In the genomic region with DNA sequence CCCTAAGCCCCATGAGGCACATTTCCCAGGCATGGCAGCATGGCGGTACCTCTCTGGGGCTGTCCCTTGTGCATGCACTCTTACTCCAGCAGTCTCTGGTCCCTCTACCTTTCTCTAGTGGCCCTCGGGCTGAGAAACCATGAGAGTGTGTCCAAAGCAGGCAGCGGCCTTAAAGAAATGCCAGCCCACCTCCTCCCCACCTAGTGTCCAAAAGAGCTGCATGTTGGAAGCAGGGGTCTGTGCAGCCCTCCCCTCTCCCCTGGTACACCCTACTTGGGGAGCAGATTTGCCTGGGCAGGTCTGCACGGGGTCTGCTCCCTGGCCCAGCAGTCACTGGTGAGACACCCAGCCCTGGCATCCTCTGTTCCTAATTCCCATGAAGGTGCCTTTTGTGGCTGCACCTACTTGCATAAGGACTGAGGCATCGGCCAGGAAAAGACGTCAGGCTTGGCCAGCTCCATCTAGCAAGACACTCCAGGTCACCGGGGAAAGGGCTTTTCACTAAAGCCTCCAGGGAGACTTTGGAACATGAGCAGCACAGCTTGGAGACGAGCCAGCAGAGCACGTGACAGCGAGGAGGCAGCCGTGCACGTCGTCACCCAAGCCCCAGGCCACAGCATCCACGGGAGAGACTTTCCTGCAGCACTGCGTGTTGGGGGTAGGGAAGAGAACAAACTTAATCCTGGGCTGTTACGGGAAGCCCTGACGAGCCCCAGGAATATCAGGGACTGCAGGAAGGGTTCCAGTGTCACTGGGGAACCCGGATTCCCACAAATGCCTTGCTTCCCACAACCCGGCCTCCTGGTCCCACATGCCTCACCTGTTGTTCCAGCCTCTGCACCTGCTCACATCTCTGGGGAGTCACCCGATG, we compare ENCODE assay signal across 9 cellular contexts. TPM values are rescaled to one million over a fixed set of nuclear protein-coding genes. Genes with fewer than 3 reads are reported as not detected.
A peak's percentile ranks its signal among the peaks of the same experiment; 100 is the strongest.
DNase-seq lines count a peak whose midpoint lies in the region; ATAC-seq and TF ChIP-seq lines count a peak whose summit lies in the region.
"Had no signal": no experiment of that assay in that cellular context is flagged by ENCODE, and none has a peak within 500 bp of the region (broad histone marks: within the 10 kb centered on the region; RNA-seq: fewer than 3 reads in every experiment).

No MANE protein-coding gene starts in this region.

- BruUV-seq in A673 (replicated peaks; lab: Mats Ljungman, UMichigan) (no TSS peak), mammary epithelial cell (replicated peaks; lab: Mats Ljungman, UMichigan) (no TSS peak)

- in situ Hi-C loops in mammary epithelial cell (cut with MboI; ENCODE audit: low sequenced_read_pairs in 2 of 2) = no loop called here

- CTCF ChIA-PET in A673 (lab: Charles Lee) = no interaction called here
- CTCF ChIA-PET in mammary epithelial cell (lab: Charles Lee; ENCODE audit: low non-redundant PET) = no interaction called here

- no peaks in the 10 kb centered on the region for H3K79me2 ChIP-seq in mammary epithelial cell (ENCODE audit: insufficient read depth, low read length)

- no peak overlapping the region for H3K27ac ChIP-seq in A673 (ENCODE audit: low read depth, low read length, poor library complexity, severe bottlenecking)
- H3K27ac ChIP-seq in mammary epithelial cell (ENCODE audit: insufficient read depth, low read depth, low read length) = no peak overlapping the region
- peak overlapping the region; percentile 32 to 66 for H3K27ac ChIP-seq in liver (ENCODE audit: low read depth in 1 of 2, low read length in 2 of 2)

- intact Hi-C loops in A673 (cut with micrococcal nuclease; ENCODE audit: unreplicated experiment) (no loop called here), mammary epithelial cell (cut with micrococcal nuclease) (no loop called here)

- dilution Hi-C loops in mammary epithelial cell (cut with HindIII; ENCODE audit: low sequenced_read_pairs) = no loop called here

- POLR2A ChIA-PET in A673 (lab: Charles Lee; ENCODE audit: low non-redundant PET) = no interaction called here

- H3K9ac ChIP-seq in mammary epithelial cell (ENCODE audit: insufficient read depth, low read length) (no peak overlapping the region), liver (ENCODE audit: low read depth in 1 of 2, low read length in 2 of 2) (peak overlapping the region in 1 of 2 donors; percentile 2)

- no peaks in the 10 kb centered on the region for H3K27me3 ChIP-seq in A673 (replicated peaks; ENCODE audit: insufficient read depth, low read depth, low read length, poor library complexity)
- peaks cover 2% of the 10 kb centered on the region for H3K27me3 ChIP-seq in mammary epithelial cell (ENCODE audit: insufficient read depth, low read length)
- H3K27me3 ChIP-seq in liver (ENCODE audit: control insufficient read depth in 4 of 4, insufficient read depth in 4 of 4, low read length in 3 of 4) = no peaks in the 10 kb centered on the region

- 37% methylated on average over 18 of the region's 20 CpGs for WGBS in mammary epithelial cell (ENCODE audit: low coverage, missing lambda C conversion rate)
- WGBS in liver = 48% methylated on average over 20 of the region's 20 CpGs

- TF ChIP-seq RAD21 in liver (IDR thresholded peaks at IDR 0.05) = peak in 1 of 2 donors; percentile 24

- H3K36me3 ChIP-seq in A673 (ENCODE audit: insufficient read depth, low read length, poor library complexity, severe bottlenecking) (no peaks in the 10 kb centered on the region), mammary epithelial cell (ENCODE audit: insufficient read depth, low read length) (no peaks in the 10 kb centered on the region), liver (ENCODE audit: control insufficient read depth in 4 of 4, insufficient read depth in 3 of 4, low read depth in 1 of 4, low read length in 3 of 4) (no peaks in the 10 kb centered on the region)

- no peak overlapping the region for H3K4me2 ChIP-seq in mammary epithelial cell (ENCODE audit: insufficient read depth, low read depth, low read length)

- H4K20me1 ChIP-seq in mammary epithelial cell (ENCODE audit: insufficient read depth, low read length) = no peaks in the 10 kb centered on the region

- DNase-seq in A673 (ENCODE audit: low spot score) (peak; percentile 65), NCI-H1417 (lab: John Stamatoyannopoulos, UW) (peak; percentile 70 to 91 (median 91)), mammary epithelial cell (peak; percentile 12), middle frontal gyrus (ENCODE audit: extremely low spot score, low spot score) (no peak)
- DNase-seq in activated effector memory CD4-positive, alpha-beta T cell treated with anti-CD3 and anti-CD28 coated beads, Interleukin-2, amount 50 U/mL, for 16 hours = no peak
- no peak for DNase-seq in activated CD4-positive, CD25-positive, alpha-beta regulatory T cell treated with anti-CD3 and anti-CD28 coated beads, Interleukin-2, amount 50 U/mL, for 72 hours
- DNase-seq: stimulated activated CD4-positive, alpha-beta T cell treated with anti-CD3 and anti-CD28 coated beads, Interleukin-2, amount 100 ng/mL, for 24 hours had no signal

- no peak overlapping the region for H3K4me3 ChIP-seq in A673 (ENCODE audit: low read depth, low read length, poor library complexity, severe bottlenecking)
- H3K4me3 ChIP-seq in mammary epithelial cell (replicated peaks in 1 of 3; ENCODE audit: insufficient read depth in 1 of 3, low read depth in 2 of 3, low read length in 3 of 3) = no peak overlapping the region
- no peak overlapping the region for H3K4me3 ChIP-seq in liver (ENCODE audit: low read depth in 1 of 3, low read length in 3 of 3)

- TF ChIP-seq CTCF in A673 (conservative IDR thresholded peaks at IDR 0.05; ENCODE audit: low read depth, low read length) = no peak
- TF ChIP-seq CTCF in mammary epithelial cell (conservative IDR thresholded peaks at IDR 0.05 in 1 of 2, IDR thresholded peaks at IDR 0.05 in 1 of 2; ENCODE audit: extremely low read depth in 1 of 2, insufficient read depth in 1 of 2, low read depth in 1 of 2, low read length in 2 of 2) = no peak
- no peak for TF ChIP-seq CTCF in liver (IDR thresholded peaks at IDR 0.05; ENCODE audit: low read depth, low read length, missing input control)

- H3K4me1 ChIP-seq in A673 (ENCODE audit: insufficient read depth, low read length, poor library complexity, severe bottlenecking) (peaks cover 13% of the 10 kb centered on the region), mammary epithelial cell (ENCODE audit: insufficient read depth, low read length) (no peaks in the 10 kb centered on the region), liver (ENCODE audit: control insufficient read depth in 4 of 4, insufficient read depth in 4 of 4, low read length in 3 of 4) (peaks cover 4 to 39% (median 23%) of the 10 kb centered on the region in 4 donors)

- no peak overlapping the region for H2AFZ ChIP-seq in mammary epithelial cell (ENCODE audit: low read depth, low read length)

- ATAC-seq in HG02870 (IDR thresholded peaks at IDR 0.05; ENCODE audit: unreplicated experiment) = no peak

- H3K9me3 ChIP-seq in A673 (ENCODE audit: low read depth, low read length, poor library complexity, severe bottlenecking) (no peaks in the 10 kb centered on the region), mammary epithelial cell (replicated peaks; ENCODE audit: insufficient read depth, low read length) (no peaks in the 10 kb centered on the region), liver (ENCODE audit: control insufficient read depth in 4 of 4, low read length in 3 of 4) (no peaks in the 10 kb centered on the region)

TF ChIP-seq in liver, 16 proteins besides CTCF, POLR2A, EP300 and RAD21 (continues in another document):
- TF ChIP-seq, protein P1, sequence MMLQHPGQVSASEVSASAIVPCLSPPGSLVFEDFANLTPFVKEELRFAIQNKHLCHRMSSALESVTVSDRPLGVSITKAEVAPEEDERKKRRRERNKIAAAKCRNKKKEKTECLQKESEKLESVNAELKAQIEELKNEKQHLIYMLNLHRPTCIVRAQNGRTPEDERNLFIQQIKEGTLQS (IDR thresholded peaks at IDR 0.05) = no peak
- TF ChIP-seq EGR1 (IDR thresholded peaks at IDR 0.05; ENCODE audit: low read depth in 2 of 2) = peak in 1 of 2 donors; percentile 20
- TF ChIP-seq TAF1 (conservative IDR thresholded peaks at IDR 0.05) = no peak
- peak; percentile 32 for TF ChIP-seq SP1 (IDR thresholded peaks at IDR 0.05)
- peak; percentile 17 to 83 for TF ChIP-seq RXRA (IDR thresholded peaks at IDR 0.05)
- TF ChIP-seq, protein P2, sequence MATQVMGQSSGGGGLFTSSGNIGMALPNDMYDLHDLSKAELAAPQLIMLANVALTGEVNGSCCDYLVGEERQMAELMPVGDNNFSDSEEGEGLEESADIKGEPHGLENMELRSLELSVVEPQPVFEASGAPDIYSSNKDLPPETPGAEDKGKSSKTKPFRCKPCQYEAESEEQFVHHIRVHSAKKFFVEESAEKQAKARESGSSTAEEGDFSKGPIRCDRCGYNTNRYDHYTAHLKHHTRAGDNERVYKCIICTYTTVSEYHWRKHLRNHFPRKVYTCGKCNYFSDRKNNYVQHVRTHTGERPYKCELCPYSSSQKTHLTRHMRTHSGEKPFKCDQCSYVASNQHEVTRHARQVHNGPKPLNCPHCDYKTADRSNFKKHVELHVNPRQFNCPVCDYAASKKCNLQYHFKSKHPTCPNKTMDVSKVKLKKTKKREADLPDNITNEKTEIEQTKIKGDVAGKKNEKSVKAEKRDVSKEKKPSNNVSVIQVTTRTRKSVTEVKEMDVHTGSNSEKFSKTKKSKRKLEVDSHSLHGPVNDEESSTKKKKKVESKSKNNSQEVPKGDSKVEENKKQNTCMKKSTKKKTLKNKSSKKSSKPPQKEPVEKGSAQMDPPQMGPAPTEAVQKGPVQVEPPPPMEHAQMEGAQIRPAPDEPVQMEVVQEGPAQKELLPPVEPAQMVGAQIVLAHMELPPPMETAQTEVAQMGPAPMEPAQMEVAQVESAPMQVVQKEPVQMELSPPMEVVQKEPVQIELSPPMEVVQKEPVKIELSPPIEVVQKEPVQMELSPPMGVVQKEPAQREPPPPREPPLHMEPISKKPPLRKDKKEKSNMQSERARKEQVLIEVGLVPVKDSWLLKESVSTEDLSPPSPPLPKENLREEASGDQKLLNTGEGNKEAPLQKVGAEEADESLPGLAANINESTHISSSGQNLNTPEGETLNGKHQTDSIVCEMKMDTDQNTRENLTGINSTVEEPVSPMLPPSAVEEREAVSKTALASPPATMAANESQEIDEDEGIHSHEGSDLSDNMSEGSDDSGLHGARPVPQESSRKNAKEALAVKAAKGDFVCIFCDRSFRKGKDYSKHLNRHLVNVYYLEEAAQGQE (IDR thresholded peaks at IDR 0.05) = peak; percentile 40
- peak; percentile 69 to 86 for TF ChIP-seq HNF4A (conservative IDR thresholded peaks at IDR 0.05)
- peak; percentile 54 for TF ChIP-seq HNF4G (IDR thresholded peaks at IDR 0.05)
- TF ChIP-seq MAX (IDR thresholded peaks at IDR 0.05) = peak; percentile 63
- peak in 1 of 2 donors; percentile 64 for TF ChIP-seq JUND (IDR thresholded peaks at IDR 0.05)
- TF ChIP-seq YY1 (IDR thresholded peaks at IDR 0.05) = peak; percentile 54

RNA-seq across cellular contexts. Expression of gene TM2D3, which starts 38.8 kb away (rescaled TPM):
- total RNA-seq in A673 (2021) (49.4 and 50.7 TPM in 2 replicates), mammary epithelial cell (10 to 100 TPM; 27.7 to 36.0 TPM), liver (10 to 100 TPM; 22.0 to 32.6 TPM)
- polyA plus RNA-seq in mammary epithelial cell (36.2 TPM), liver (10 to 100 TPM; 43.2 to 44.1 TPM)
- 53.7 TPM for polyA minus RNA-seq in mammary epithelial cell

Comparison
In these comparisons a context has a peak if more than half of its experiments do, and no peak if none do; other contexts are left out.
1. DNase-seq: peak in A673 (single experiment), NCI-H1417 (3 of 3) and mammary epithelial cell (single experiment); none in middle frontal gyrus (single experiment), activated effector memory CD4-positive, alpha-beta T cell treated with anti-CD3 and anti-CD28 coated beads, Interleukin-2, amount 50 U/mL, for 16 hours (single experiment) and activated CD4-positive, CD25-positive, alpha-beta regulatory T cell treated with anti-CD3 and anti-CD28 coated beads, Interleukin-2, amount 50 U/mL, for 72 hours (single experiment).
2. H3K27ac ChIP-seq: peak in liver (2 of 2); none in A673 (single experiment) and mammary epithelial cell (single experiment).